18 cellular contexts compared by ENCODE assay signal in genomic region chrX:109660756-109661155, GRCh38. TPM values are rescaled to one million over a fixed set of nuclear protein-coding genes. Genes with fewer than 3 reads are reported as not detected.
DNase-seq lines count a peak whose midpoint lies in the region; ATAC-seq and TF ChIP-seq lines count a peak whose summit lies in the region.
"Had no signal": no experiment of that assay in that cellular context is flagged by ENCODE, and none has a peak within 500 bp of the region (broad histone marks: within the 10 kb centered on the region; RNA-seq: fewer than 3 reads in every experiment).

No MANE protein-coding gene starts in this region.

- H3K36me3 ChIP-seq in ACC112 (ENCODE audit: insufficient read depth, low read length) (peaks cover 24% of the 10 kb centered on the region), ascending aorta (peaks cover 5 to 15% of the 10 kb centered on the region in 2 donors), endodermal cell (ENCODE audit: control insufficient read depth, insufficient read depth, low read length) (no peaks in the 10 kb centered on the region), PC-3 (ENCODE audit: low read depth, low read length) (peaks cover 19% of the 10 kb centered on the region; the same call in 1 of the 2 replicates)

- H3K9me2 ChIP-seq in PC-3 (replicated peaks; ENCODE audit: low read length) = no peaks in the 10 kb centered on the region

- POLR2A ChIA-PET in PC-3 (lab: Charles Lee; ENCODE audit: unreplicated experiment) = no interaction called here

- peak; percentile 1 for DNase-seq in NB4 (ENCODE audit: low read depth)
- DNase-seq in astrocyte of the spinal cord (ENCODE audit: low read depth, low spot score) = peak; percentile 11
- peak; percentile 31 for DNase-seq in fibroblast of the conjunctiva (ENCODE audit: low read depth)
- DNase-seq in NCI-H1048 (lab: John Stamatoyannopoulos, UW) = no peak
- no peak for DNase-seq in ascending aorta (ENCODE audit: low spot score in 2 of 2)
- no peak for DNase-seq in endodermal cell
- DNase-seq in PC-3 = no peak
- DNase-seq: Caco-2; CD4-positive, alpha-beta T cell; GDM1; KBM-7; NCI-H1417; NCI-H187; NCI-H446; NCI-H748 treated with DMSO at 0.1 percent for 48 hours; NK-92 treated with Interleukin-12 subunit alpha and Interleukin-12 subunit beta, amount 100 ng/mL, for 24 hours; Right ventricle myocardium superior had no signal

- no peaks in the 10 kb centered on the region for H3K27me3 Mint-ChIP-seq in endodermal cell (ENCODE audit: insufficient read depth)
- H3K27me3 Mint-ChIP-seq: CD4-positive, alpha-beta T cell had no signal

- BruUV-seq in PC-3 (replicated peaks; lab: Mats Ljungman, UMichigan) = no TSS peak

- H3K4me3 Mint-ChIP-seq in endodermal cell = no peak overlapping the region
- H3K4me3 Mint-ChIP-seq: CD4-positive, alpha-beta T cell had no signal

- no peak overlapping the region for H3K4me2 ChIP-seq in PC-3 (ENCODE audit: low read length)

- H3K4me3 ChIP-seq in ACC112 (ENCODE audit: low read depth, low read length) (no peak overlapping the region), NB4 (ENCODE audit: low read depth, low read length) (no peak overlapping the region), astrocyte of the spinal cord (ENCODE audit: low read depth, low read length) (no peak overlapping the region), ascending aorta (no peak overlapping the region), endodermal cell (ENCODE audit: low read length) (no peak overlapping the region), PC-3 (ENCODE audit: low read length) (no peak overlapping the region)

- peaks cover 7% of the 10 kb centered on the region for H3K9me3 Mint-ChIP-seq in endodermal cell
- H3K9me3 Mint-ChIP-seq: CD4-positive, alpha-beta T cell had no signal

- TF ChIP-seq POLR2A in NB4 (IDR thresholded peaks at IDR 0.05; ENCODE audit: extremely low read depth, insufficient read length) = no peak

- no peak overlapping the region for H3K9ac ChIP-seq in endodermal cell (ENCODE audit: extremely low read depth, low read length, poor library complexity, severe bottlenecking)
- H3K9ac ChIP-seq in PC-3 (ENCODE audit: low read length) = no peak overlapping the region

- H3K79me2 ChIP-seq in ACC112 (ENCODE audit: control insufficient read depth, insufficient read depth, low read length, unreplicated experiment) (peaks cover 1% of the 10 kb centered on the region), PC-3 (ENCODE audit: low read length) (no peaks in the 10 kb centered on the region)

- in situ Hi-C loops in astrocyte of the spinal cord (cut with HindIII; ENCODE audit: low sequenced_read_pairs) = no loop called here

- H3K4me1 Mint-ChIP-seq in endodermal cell = peaks cover 3% of the 10 kb centered on the region

- intact Hi-C loops in ascending aorta (cut with DNase I) (no loop called here), PC-3 (cut with micrococcal nuclease) (no loop called here)

- 100% methylated on average over 1 of the region's 1 CpG; no CpG with 5 or more reads in 1 of the 2 experiments for WGBS in endodermal cell (ENCODE audit: insufficient coverage in 1 of 2, insufficient read length in 1 of 2), 2 experiments

- H3K27ac ChIP-seq in ACC112 (ENCODE audit: low read depth, low read length) (0 out of 2 replicates have a peak overlapping the region, but pooled peaks have one; percentile 19), ascending aorta (no peak overlapping the region), endodermal cell (ENCODE audit: low read depth, low read length) (no peak overlapping the region), PC-3 (ENCODE audit: low read length) (no peak overlapping the region)

- no peak for ATAC-seq in PC-3

- H2AFZ ChIP-seq in ACC112 (ENCODE audit: low read length, unreplicated experiment) = no peak overlapping the region
- H2AFZ ChIP-seq in PC-3 (ENCODE audit: low read length) = no peak overlapping the region

- H3K36me3 Mint-ChIP-seq in endodermal cell (ENCODE audit: low read depth) = peaks cover 46% of the 10 kb centered on the region

- no peaks in the 10 kb centered on the region for H4K20me1 ChIP-seq in PC-3 (ENCODE audit: low read length)

- no peak for TF ChIP-seq CTCF in NB4 (IDR thresholded peaks at IDR 0.05; ENCODE audit: low read depth, low read length)
- no peak for TF ChIP-seq CTCF in astrocyte of the spinal cord (IDR thresholded peaks at IDR 0.05; ENCODE audit: low read depth, low read length)
- no peak for TF ChIP-seq CTCF in ascending aorta (IDR thresholded peaks at IDR 0.05)
- no peak for TF ChIP-seq CTCF in endodermal cell (conservative IDR thresholded peaks at IDR 0.05)
- no peak for TF ChIP-seq CTCF in PC-3 (conservative IDR thresholded peaks at IDR 0.05; ENCODE audit: low read depth, low read length)

- H3K4me1 ChIP-seq in ACC112 (ENCODE audit: control insufficient read depth, insufficient read depth, low read length, unreplicated experiment) (peaks cover 4% of the 10 kb centered on the region), ascending aorta (no peaks in the 10 kb centered on the region), endodermal cell (ENCODE audit: control insufficient read depth, insufficient read depth, low read length) (no peaks in the 10 kb centered on the region), PC-3 (ENCODE audit: insufficient read depth, low read length) (no peaks in the 10 kb centered on the region)
- H3K4me1 ChIP-seq: Caco-2 had no signal

- H3K27ac Mint-ChIP-seq in endodermal cell = no peak overlapping the region
- H3K27ac Mint-ChIP-seq: CD4-positive, alpha-beta T cell had no signal

- CTCF ChIA-PET in PC-3 (lab: Charles Lee) = no interaction called here

- H3K27me3 ChIP-seq in ACC112 (ENCODE audit: insufficient read depth, low read length) = no peaks in the 10 kb centered on the region
- H3K27me3 ChIP-seq in ascending aorta = no peaks in the 10 kb centered on the region
- no peaks in the 10 kb centered on the region for H3K27me3 ChIP-seq in endodermal cell (ENCODE audit: control insufficient read depth, insufficient read depth, low read length, poor library complexity, severe bottlenecking)
- H3K27me3 ChIP-seq in PC-3 (ENCODE audit: low read length) = no peaks in the 10 kb centered on the region

- no peaks in the 10 kb centered on the region for H3K9me3 ChIP-seq in ascending aorta
- H3K9me3 ChIP-seq in endodermal cell (ENCODE audit: control insufficient read depth, low read length) = no peaks in the 10 kb centered on the region
- H3K9me3 ChIP-seq in PC-3 (ENCODE audit: low read length) = no peaks in the 10 kb centered on the region
- H3K9me3 ChIP-seq: Caco-2 had no signal

- H3F3A ChIP-seq in PC-3 (ENCODE audit: low read length, unreplicated experiment) = no peaks in the 10 kb centered on the region

RNA-seq across cellular contexts. Expression of gene KCNE5, which starts 35.8 kb away (rescaled TPM):
- total RNA-seq in ascending aorta (not detected), endodermal cell (1 to 10 TPM; 2.4 to 4.6 TPM), PC-3 (2014; rRNA removed) (not detected in 2 replicates)
- 0.64 TPM for polyA plus RNA-seq in endodermal cell (2013, experiment 1 of 2)
- polyA plus RNA-seq in endodermal cell (2013, experiment 2 of 2) = 1.2 TPM
- total RNA-seq: CD4-positive, alpha-beta T cell had no signal

Comparison
In these comparisons a context has a peak if more than half of its experiments do, and no peak if none do; other contexts are left out.
1. DNase-seq: peak in NB4 (single experiment), astrocyte of the spinal cord (single experiment) and fibroblast of the conjunctiva (single experiment); none in NCI-H1048 (single experiment), ascending aorta (0 of 2), endodermal cell (single experiment) and PC-3 (single experiment).